In the genomic region with DNA sequence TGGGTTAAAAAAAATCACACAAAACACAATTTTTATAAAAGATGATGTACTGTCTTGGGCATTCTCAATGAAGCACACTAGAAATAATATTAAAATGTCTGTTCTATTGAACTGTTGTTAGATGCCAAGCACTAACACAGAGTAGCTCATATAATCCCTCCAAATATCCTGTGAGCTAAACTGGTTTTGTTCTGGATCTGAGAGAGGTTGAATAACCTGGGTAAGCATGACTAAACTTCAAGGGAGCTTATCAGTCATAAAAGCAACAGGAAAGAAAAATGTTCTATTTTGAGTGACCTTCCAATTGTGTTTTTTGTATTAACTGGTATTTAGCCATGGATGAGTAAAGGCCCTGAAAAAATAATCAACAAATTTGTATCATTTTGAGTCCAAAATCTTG, we compare ENCODE assay signal across 26 cellular contexts.
"Had no signal": no experiment of that assay in that cellular context is flagged by ENCODE, and none has a peak within 500 bp of the region (broad histone marks: within the 10 kb centered on the region; RNA-seq: fewer than 3 reads in every experiment).

No MANE protein-coding gene starts in this region.

- DNase-seq: dermis blood vessel endothelial cell; effector memory CD4-positive, alpha-beta T cell; esophagus squamous epithelium; head of caudate nucleus; islet precursor cell; left ventricle myocardium superior; lower lobe of right lung; natural killer cell; occipital lobe; ovary; stimulated activated CD4-positive, alpha-beta T cell treated with anti-CD3 and anti-CD28 coated beads, Interleukin-12 subunit alpha, Interleukin-12 subunit beta, amount 100 ng/mL, for 4 hours; stimulated activated CD4-positive, alpha-beta T cell treated with anti-CD3 and anti-CD28 coated beads, Interleukin-1b, Interleukin-23, amount 100 ng/mL, for 48 hours; stimulated activated CD4-positive, alpha-beta T cell treated with anti-CD3 and anti-CD28 coated beads, Interleukin-4, amount 100 ng/mL, for 24 hours; stimulated activated naive CD4-positive, alpha-beta T cell treated with Interleukin-2 at 50 U/mL for 16 hours; stomach; tibial artery; upper lobe of left lung had no signal

- H3K9me3 ChIP-seq: esophagus squamous epithelium, lower lobe of right lung, ovary, stomach, tibial artery, upper lobe of left lung had no signal

- H3K4me1 Mint-ChIP-seq: central memory CD8-positive, alpha-beta T cell; natural killer cell; stimulated activated effector memory CD8-positive, alpha-beta T cell treated with anti-CD3 and anti-CD28 coated beads, Interleukin-12 subunit alpha, Interleukin-12 subunit beta, amount 100 ng/mL, for 72 hours had no signal

- H3K4me3 Mint-ChIP-seq: central memory CD8-positive, alpha-beta T cell; natural killer cell; stimulated activated effector memory CD8-positive, alpha-beta T cell treated with anti-CD3 and anti-CD28 coated beads, Interleukin-12 subunit alpha, Interleukin-12 subunit beta, amount 100 ng/mL, for 72 hours had no signal

- H3K4me3 ChIP-seq: coronary artery, esophagus squamous epithelium, lower lobe of right lung, ovary, right atrium auricular region, smooth muscle cell, stomach, tibial artery, upper lobe of left lung had no signal

- H3K4me1 ChIP-seq: esophagus squamous epithelium, lower lobe of right lung, right atrium auricular region, upper lobe of left lung had no signal

- H3K27ac Mint-ChIP-seq: natural killer cell; stimulated activated effector memory CD8-positive, alpha-beta T cell treated with anti-CD3 and anti-CD28 coated beads, Interleukin-12 subunit alpha, Interleukin-12 subunit beta, amount 100 ng/mL, for 72 hours had no signal

- H3K27me3 ChIP-seq: esophagus squamous epithelium, ovary, right atrium auricular region, stomach, tibial artery, upper lobe of left lung had no signal

- H3K27ac ChIP-seq: coronary artery, esophagus squamous epithelium, lower lobe of right lung, ovary, right atrium auricular region, tibial artery, upper lobe of left lung had no signal

- ATAC-seq: left ventricle myocardium superior; natural killer cell; sciatic nerve; stimulated activated effector memory CD8-positive, alpha-beta T cell treated with anti-CD3 and anti-CD28 coated beads, Interleukin-12 subunit alpha, Interleukin-12 subunit beta, amount 100 ng/mL, for 72 hours had no signal

- H3K9me3 Mint-ChIP-seq: central memory CD8-positive, alpha-beta T cell had no signal

- H3K36me3 ChIP-seq: esophagus squamous epithelium, lower lobe of right lung, ovary, right atrium auricular region, stomach, tibial artery, upper lobe of left lung had no signal

- H3K27me3 Mint-ChIP-seq: central memory CD8-positive, alpha-beta T cell had no signal

- FAIRE-seq: endothelial cell of umbilical vein, frontal cortex, urothelium cell line had no signal

- H3K36me3 Mint-ChIP-seq: stimulated activated effector memory CD8-positive, alpha-beta T cell treated with anti-CD3 and anti-CD28 coated beads, Interleukin-12 subunit alpha, Interleukin-12 subunit beta, amount 100 ng/mL, for 72 hours had no signal
